ENCODE assay signal across 1 cellular context in the genomic region with DNA sequence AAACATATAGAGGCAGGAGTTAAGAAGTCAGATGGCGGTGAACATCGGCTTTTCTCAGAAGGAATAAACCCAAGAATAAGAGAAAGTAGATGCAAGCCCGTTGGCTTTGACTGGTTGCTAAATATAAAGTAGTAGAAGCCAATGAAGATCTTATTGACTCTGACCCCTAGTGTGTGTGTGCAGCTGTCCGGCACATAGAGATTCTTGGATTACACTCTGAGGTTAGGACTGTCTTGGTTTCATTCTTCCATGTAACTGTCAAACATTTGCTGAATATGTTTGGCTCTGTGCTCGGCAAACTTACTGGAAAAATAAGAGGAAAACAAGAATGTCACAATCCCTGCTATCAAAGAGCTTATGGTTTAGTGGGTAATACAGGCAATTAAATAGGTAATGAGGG.
TF ChIP-seq lines count a peak whose summit lies in the region.

No MANE protein-coding gene starts in this region.

TF ChIP-seq in A549, 52 proteins besides CTCF, POLR2A, EP300 and RAD21 (continued from another document):
- TF ChIP-seq, protein P1, sequence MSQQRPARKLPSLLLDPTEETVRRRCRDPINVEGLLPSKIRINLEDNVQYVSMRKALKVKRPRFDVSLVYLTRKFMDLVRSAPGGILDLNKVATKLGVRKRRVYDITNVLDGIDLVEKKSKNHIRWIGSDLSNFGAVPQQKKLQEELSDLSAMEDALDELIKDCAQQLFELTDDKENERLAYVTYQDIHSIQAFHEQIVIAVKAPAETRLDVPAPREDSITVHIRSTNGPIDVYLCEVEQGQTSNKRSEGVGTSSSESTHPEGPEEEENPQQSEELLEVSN (IDR thresholded peaks at IDR 0.05; ENCODE audit: borderline replicate concordance, low read depth) = no peak
- TF ChIP-seq NFE2L2 (conservative IDR thresholded peaks at IDR 0.05; ENCODE audit: low read length) = no peak
- no peak for TF ChIP-seq HEYL (CRISPR knock-in tag; IDR thresholded peaks at IDR 0.05)
- TF ChIP-seq, protein P2, sequence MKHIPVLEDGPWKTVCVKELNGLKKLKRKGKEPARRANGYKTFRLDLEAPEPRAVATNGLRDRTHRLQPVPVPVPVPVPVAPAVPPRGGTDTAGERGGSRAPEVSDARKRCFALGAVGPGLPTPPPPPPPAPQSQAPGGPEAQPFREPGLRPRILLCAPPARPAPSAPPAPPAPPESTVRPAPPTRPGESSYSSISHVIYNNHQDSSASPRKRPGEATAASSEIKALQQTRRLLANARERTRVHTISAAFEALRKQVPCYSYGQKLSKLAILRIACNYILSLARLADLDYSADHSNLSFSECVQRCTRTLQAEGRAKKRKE (CRISPR knock-in tag; IDR thresholded peaks at IDR 0.05; ENCODE audit: low read depth) = no peak
- TF ChIP-seq RNF2 (IDR thresholded peaks at IDR 0.05; ENCODE audit: borderline replicate concordance, low read depth) = no peak
- TF ChIP-seq MAZ (IDR thresholded peaks at IDR 0.05; ENCODE audit: borderline replicate concordance, low read depth, low read length) = no peak
